Comparison of ENCODE assay signal across 1 cellular context in genomic region chr22:24514241-24515024, GRCh38.
A peak's percentile ranks its signal among the peaks of the same experiment; 100 is the strongest.
TF ChIP-seq lines count a peak whose summit lies in the region.

No MANE protein-coding gene starts in this region.

TF ChIP-seq in HepG2, 621 proteins besides CTCF, POLR2A, EP300 and RAD21 (continued from another document and continues in another):
- TF ChIP-seq PRDM4 (CRISPR knock-in tag; IDR thresholded peaks at IDR 0.05; ENCODE audit: borderline replicate concordance), result no peak
- peak; percentile 88 for TF ChIP-seq ZMYM4 (CRISPR knock-in tag; IDR thresholded peaks at IDR 0.05)
- TF ChIP-seq ZNF547 (CRISPR knock-in tag; IDR thresholded peaks at IDR 0.05), result peak; percentile 96
- TF ChIP-seq, protein P1, sequence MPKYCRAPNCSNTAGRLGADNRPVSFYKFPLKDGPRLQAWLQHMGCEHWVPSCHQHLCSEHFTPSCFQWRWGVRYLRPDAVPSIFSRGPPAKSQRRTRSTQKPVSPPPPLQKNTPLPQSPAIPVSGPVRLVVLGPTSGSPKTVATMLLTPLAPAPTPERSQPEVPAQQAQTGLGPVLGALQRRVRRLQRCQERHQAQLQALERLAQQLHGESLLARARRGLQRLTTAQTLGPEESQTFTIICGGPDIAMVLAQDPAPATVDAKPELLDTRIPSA (CRISPR knock-in tag; IDR thresholded peaks at IDR 0.05; ENCODE audit: borderline replicate concordance), result peak; percentile 69; the same call in 1 of the 2 replicates
- TF ChIP-seq ATAD3A (CRISPR knock-in tag; IDR thresholded peaks at IDR 0.05), result no peak
- 0 out of 2 replicates have a peak, but pooled peaks have one; percentile 86 for TF ChIP-seq ZNF333 (CRISPR knock-in tag; IDR thresholded peaks at IDR 0.05; ENCODE audit: borderline replicate concordance)
- peak; percentile 99 for TF ChIP-seq ZSCAN9 (CRISPR knock-in tag; IDR thresholded peaks at IDR 0.05; ENCODE audit: borderline replicate concordance)
- no peak for TF ChIP-seq ZNF562 (CRISPR knock-in tag; IDR thresholded peaks at IDR 0.05; ENCODE audit: borderline replicate concordance)
- TF ChIP-seq ZNF704 (CRISPR knock-in tag; IDR thresholded peaks at IDR 0.05; ENCODE audit: borderline replicate concordance), result peak; percentile 89; the same call in 1 of the 2 replicates
- TF ChIP-seq RFXANK (CRISPR knock-in tag; IDR thresholded peaks at IDR 0.05), result peak; percentile 93
- peak; percentile 87 for TF ChIP-seq WIZ (CRISPR knock-in tag; IDR thresholded peaks at IDR 0.05)
- peak; percentile 99 for TF ChIP-seq MIXL1 (CRISPR knock-in tag; IDR thresholded peaks at IDR 0.05)
- TF ChIP-seq, protein P2, sequence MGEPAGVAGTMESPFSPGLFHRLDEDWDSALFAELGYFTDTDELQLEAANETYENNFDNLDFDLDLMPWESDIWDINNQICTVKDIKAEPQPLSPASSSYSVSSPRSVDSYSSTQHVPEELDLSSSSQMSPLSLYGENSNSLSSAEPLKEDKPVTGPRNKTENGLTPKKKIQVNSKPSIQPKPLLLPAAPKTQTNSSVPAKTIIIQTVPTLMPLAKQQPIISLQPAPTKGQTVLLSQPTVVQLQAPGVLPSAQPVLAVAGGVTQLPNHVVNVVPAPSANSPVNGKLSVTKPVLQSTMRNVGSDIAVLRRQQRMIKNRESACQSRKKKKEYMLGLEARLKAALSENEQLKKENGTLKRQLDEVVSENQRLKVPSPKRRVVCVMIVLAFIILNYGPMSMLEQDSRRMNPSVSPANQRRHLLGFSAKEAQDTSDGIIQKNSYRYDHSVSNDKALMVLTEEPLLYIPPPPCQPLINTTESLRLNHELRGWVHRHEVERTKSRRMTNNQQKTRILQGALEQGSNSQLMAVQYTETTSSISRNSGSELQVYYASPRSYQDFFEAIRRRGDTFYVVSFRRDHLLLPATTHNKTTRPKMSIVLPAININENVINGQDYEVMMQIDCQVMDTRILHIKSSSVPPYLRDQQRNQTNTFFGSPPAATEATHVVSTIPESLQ (CRISPR knock-in tag; conservative IDR thresholded peaks at IDR 0.05), result peak; percentile 85; the same call in 1 of the 2 replicates
- TF ChIP-seq ZNF234 (CRISPR knock-in tag; conservative IDR thresholded peaks at IDR 0.05), result 0 out of 2 replicates have a peak, but pooled peaks have one; percentile 27
- TF ChIP-seq NR3C1 (CRISPR knock-in tag; IDR thresholded peaks at IDR 0.05), result no peak
- no peak; the same call in 1 of the 2 replicates for TF ChIP-seq ZNF101 (CRISPR knock-in tag; IDR thresholded peaks at IDR 0.05; ENCODE audit: borderline replicate concordance, low read depth)
- peak; percentile 96 for TF ChIP-seq ARNT2 (CRISPR knock-in tag; IDR thresholded peaks at IDR 0.05; ENCODE audit: low read depth)
- TF ChIP-seq ZNF235 (CRISPR knock-in tag; IDR thresholded peaks at IDR 0.05; ENCODE audit: borderline replicate concordance), result peak; percentile 93
- TF ChIP-seq, protein P3, sequence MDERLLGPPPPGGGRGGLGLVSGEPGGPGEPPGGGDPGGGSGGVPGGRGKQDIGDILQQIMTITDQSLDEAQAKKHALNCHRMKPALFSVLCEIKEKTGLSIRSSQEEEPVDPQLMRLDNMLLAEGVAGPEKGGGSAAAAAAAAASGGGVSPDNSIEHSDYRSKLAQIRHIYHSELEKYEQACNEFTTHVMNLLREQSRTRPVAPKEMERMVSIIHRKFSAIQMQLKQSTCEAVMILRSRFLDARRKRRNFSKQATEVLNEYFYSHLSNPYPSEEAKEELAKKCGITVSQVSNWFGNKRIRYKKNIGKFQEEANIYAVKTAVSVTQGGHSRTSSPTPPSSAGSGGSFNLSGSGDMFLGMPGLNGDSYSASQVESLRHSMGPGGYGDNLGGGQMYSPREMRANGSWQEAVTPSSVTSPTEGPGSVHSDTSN (CRISPR knock-in tag; IDR thresholded peaks at IDR 0.05), result no peak
- TF ChIP-seq ZBTB43 (CRISPR knock-in tag; conservative IDR thresholded peaks at IDR 0.05), result peak; percentile 96
- no peak for TF ChIP-seq JDP2 (CRISPR knock-in tag; IDR thresholded peaks at IDR 0.05; ENCODE audit: borderline replicate concordance)
- TF ChIP-seq MIER2 (CRISPR knock-in tag; IDR thresholded peaks at IDR 0.05), result peak; percentile 88
- TF ChIP-seq RARG (CRISPR knock-in tag; IDR thresholded peaks at IDR 0.05; ENCODE audit: low read depth), result peak; percentile 79; the same call in 1 of the 2 replicates
- no peak for TF ChIP-seq PAWR (CRISPR knock-in tag; IDR thresholded peaks at IDR 0.05; ENCODE audit: borderline replicate concordance)
- TF ChIP-seq ZNF30 (CRISPR knock-in tag; IDR thresholded peaks at IDR 0.05), result peak; percentile 92; the same call in 1 of the 2 replicates
- TF ChIP-seq SMAD1 (CRISPR knock-in tag; IDR thresholded peaks at IDR 0.05; ENCODE audit: borderline replicate concordance, low read depth), result peak; percentile 80; the same call in 1 of the 2 replicates
- 0 out of 2 replicates have a peak, but pooled peaks have one; percentile 66 for TF ChIP-seq REL (CRISPR knock-in tag; conservative IDR thresholded peaks at IDR 0.05)
- peak; percentile 72 for TF ChIP-seq ZEB1 (IDR thresholded peaks at IDR 0.05; ENCODE audit: insufficient replicate concordance, low read depth)
- TF ChIP-seq FOSL1 (CRISPR knock-in tag; IDR thresholded peaks at IDR 0.05; ENCODE audit: borderline replicate concordance), result no peak
- TF ChIP-seq NFE2L1 (CRISPR knock-in tag; IDR thresholded peaks at IDR 0.05; ENCODE audit: borderline replicate concordance), result 0 out of 2 replicates have a peak, but pooled peaks have one; percentile 63
- peak; percentile 67; the same call in 1 of the 2 replicates for TF ChIP-seq ATF3 (CRISPR knock-in tag; IDR thresholded peaks at IDR 0.05)
- peak; percentile 93 for TF ChIP-seq NAIF1 (CRISPR knock-in tag; IDR thresholded peaks at IDR 0.05; ENCODE audit: borderline replicate concordance)
- peak; percentile 92 for TF ChIP-seq ZMYM3 (CRISPR knock-in tag; IDR thresholded peaks at IDR 0.05)
- TF ChIP-seq AGO1 (IDR thresholded peaks at IDR 0.05; ENCODE audit: low read depth, low read length, poor library complexity, severe bottlenecking), result no peak
- TF ChIP-seq SCMH1 (CRISPR knock-in tag; IDR thresholded peaks at IDR 0.05; ENCODE audit: borderline replicate concordance), result no peak
- no peak for TF ChIP-seq THYN1 (CRISPR knock-in tag; IDR thresholded peaks at IDR 0.05; ENCODE audit: borderline replicate concordance, low read depth)
- peak; percentile 99 for TF ChIP-seq ZNF607 (CRISPR knock-in tag; IDR thresholded peaks at IDR 0.05; ENCODE audit: borderline replicate concordance)
- peak; percentile 100 for TF ChIP-seq ZNF605 (CRISPR knock-in tag; IDR thresholded peaks at IDR 0.05)
- TF ChIP-seq, protein P4, sequence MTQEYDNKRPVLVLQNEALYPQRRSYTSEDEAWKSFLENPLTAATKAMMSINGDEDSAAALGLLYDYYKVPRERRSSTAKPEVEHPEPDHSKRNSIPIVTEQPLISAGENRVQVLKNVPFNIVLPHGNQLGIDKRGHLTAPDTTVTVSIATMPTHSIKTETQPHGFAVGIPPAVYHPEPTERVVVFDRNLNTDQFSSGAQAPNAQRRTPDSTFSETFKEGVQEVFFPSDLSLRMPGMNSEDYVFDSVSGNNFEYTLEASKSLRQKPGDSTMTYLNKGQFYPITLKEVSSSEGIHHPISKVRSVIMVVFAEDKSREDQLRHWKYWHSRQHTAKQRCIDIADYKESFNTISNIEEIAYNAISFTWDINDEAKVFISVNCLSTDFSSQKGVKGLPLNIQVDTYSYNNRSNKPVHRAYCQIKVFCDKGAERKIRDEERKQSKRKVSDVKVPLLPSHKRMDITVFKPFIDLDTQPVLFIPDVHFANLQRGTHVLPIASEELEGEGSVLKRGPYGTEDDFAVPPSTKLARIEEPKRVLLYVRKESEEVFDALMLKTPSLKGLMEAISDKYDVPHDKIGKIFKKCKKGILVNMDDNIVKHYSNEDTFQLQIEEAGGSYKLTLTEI (CRISPR knock-in tag; conservative IDR thresholded peaks at IDR 0.05), result no peak
- TF ChIP-seq ZBTB42 (CRISPR knock-in tag; IDR thresholded peaks at IDR 0.05), result peak; percentile 96; the same call in 1 of the 2 replicates
- TF ChIP-seq ZNF780A (CRISPR knock-in tag; IDR thresholded peaks at IDR 0.05), result no peak
- TF ChIP-seq SNAPC5 (CRISPR knock-in tag; IDR thresholded peaks at IDR 0.05; ENCODE audit: borderline replicate concordance), result peak; percentile 95; the same call in 1 of the 2 replicates
- peak; percentile 97 for TF ChIP-seq ZNF276 (CRISPR knock-in tag; IDR thresholded peaks at IDR 0.05; ENCODE audit: low read depth)
- peak; percentile 97 for TF ChIP-seq AHR (CRISPR knock-in tag; IDR thresholded peaks at IDR 0.05)
- TF ChIP-seq, protein P5, sequence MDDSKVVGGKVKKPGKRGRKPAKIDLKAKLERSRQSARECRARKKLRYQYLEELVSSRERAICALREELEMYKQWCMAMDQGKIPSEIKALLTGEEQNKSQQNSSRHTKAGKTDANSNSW (CRISPR knock-in tag; IDR thresholded peaks at IDR 0.05; ENCODE audit: borderline replicate concordance), result peak; percentile 71; the same call in 1 of the 2 replicates
- peak; percentile 98 for TF ChIP-seq HDAC2 (CRISPR knock-in tag; IDR thresholded peaks at IDR 0.05)
- peak; percentile 94; the same call in 1 of the 2 replicates for TF ChIP-seq ZNF160 (CRISPR knock-in tag; IDR thresholded peaks at IDR 0.05)
- TF ChIP-seq SP1 (IDR thresholded peaks at IDR 0.05), result no peak
- TF ChIP-seq SP1 (CRISPR knock-in tag; IDR thresholded peaks at IDR 0.05), result no peak
- no peak for TF ChIP-seq ZNF850 (CRISPR knock-in tag; conservative IDR thresholded peaks at IDR 0.05)
- peak; percentile 34; the same call in 1 of the 2 replicates for TF ChIP-seq STAG1 (CRISPR knock-in tag; IDR thresholded peaks at IDR 0.05)
- TF ChIP-seq NR2F6 (IDR thresholded peaks at IDR 0.05), result peak; percentile 83
- TF ChIP-seq NR2F6 (CRISPR knock-in tag; IDR thresholded peaks at IDR 0.05), result peak; percentile 95
- no peak for TF ChIP-seq TERF1 (CRISPR knock-in tag; IDR thresholded peaks at IDR 0.05)
